13 cellular contexts compared by ENCODE assay signal in genomic region chr2:223820549-223820948, GRCh38. TPM values are rescaled to one million over a fixed set of nuclear protein-coding genes. Genes with fewer than 3 reads are reported as not detected.
DNase-seq lines count a peak whose midpoint lies in the region; ATAC-seq and TF ChIP-seq lines count a peak whose summit lies in the region.
"Had no signal": no experiment of that assay in that cellular context is flagged by ENCODE, and none has a peak within 500 bp of the region (broad histone marks: within the 10 kb centered on the region; RNA-seq: fewer than 3 reads in every experiment).

No MANE protein-coding gene starts in this region.

- peaks cover 50% of the 10 kb centered on the region for H3K4me1 ChIP-seq in PC-9 (replicated peaks; ENCODE audit: insufficient read depth)
- H3K4me1 ChIP-seq: Peyer's patch had no signal

- H3K27ac Mint-ChIP-seq in Calu3 (ENCODE audit: unreplicated experiment) (peak overlapping the region; percentile 10), nephron (peak overlapping the region in 2 of 3 experiments; percentile 10 to 13)
- H3K27ac Mint-ChIP-seq: CD4-positive, alpha-beta T cell; H9 had no signal

- H3K9me3 ChIP-seq in PC-9 (ENCODE audit: insufficient read depth, low read depth), result no peaks in the 10 kb centered on the region
- H3K9me3 ChIP-seq: Peyer's patch had no signal

- intact Hi-C loops in Calu3 (cut with micrococcal nuclease; ENCODE audit: unreplicated experiment) (loop anchor here (2.0 kb wide), 1 partner anchor 14 kb away; no protein-coding TSS in a partner anchor), PC-9 (cut with micrococcal nuclease; ENCODE audit: unreplicated experiment) (no loop called here)

- no peaks in the 10 kb centered on the region for H3K9me3 Mint-ChIP-seq in Calu3 (ENCODE audit: low read depth, unreplicated experiment)
- no peaks in the 10 kb centered on the region for H3K9me3 Mint-ChIP-seq in nephron
- H3K9me3 Mint-ChIP-seq: CD4-positive, alpha-beta T cell; H9 had no signal

- no peaks in the 10 kb centered on the region for H3K27me3 ChIP-seq in PC-9 (ENCODE audit: insufficient read depth, low read depth)
- H3K27me3 ChIP-seq: Peyer's patch had no signal

- H3K36me3 ChIP-seq in PC-9 (ENCODE audit: low read depth), result no peaks in the 10 kb centered on the region
- H3K36me3 ChIP-seq: Peyer's patch had no signal

- CTCF ChIA-PET in Calu3 (lab: Charles Lee) (interaction anchor here (0.6 to 0.9 kb wide), 3 partner anchors 9 to 61 kb away, joined by 3 to 4 read pairs (median 4); no protein-coding TSS in a partner anchor), PC-9 (lab: Charles Lee) (interaction anchor here (1.2 to 1.8 kb wide), 2 partner anchors 22 to 60 kb away, joined by 4 to 5 read pairs; no protein-coding TSS in a partner anchor)

- peak overlapping the region; percentile 24 for H3K4me2 ChIP-seq in PC-9

- POLR2A ChIA-PET in PC-9 (lab: Charles Lee; ENCODE audit: unreplicated experiment), result interaction anchor here (0.6 kb wide), 2 partner anchors 9 to 245 kb away, joined by 3 read pairs; no protein-coding TSS in a partner anchor

- H3K4me1 Mint-ChIP-seq in Calu3 (ENCODE audit: low read depth, unreplicated experiment) (peaks cover 60% of the 10 kb centered on the region), nephron (peaks cover 9% of the 10 kb centered on the region)
- H3K4me1 Mint-ChIP-seq: H9 had no signal

- peak overlapping the region; percentile 13; the same call in 1 of the 2 replicates for H3K27ac ChIP-seq in PC-9
- H3K27ac ChIP-seq: Peyer's patch had no signal

- in situ Hi-C loops in KBM-7 (cut with MboI; ENCODE audit: low pct_unique_long_range_greater_than_20kb, low sequenced_read_pairs), result no loop called here

- ATAC-seq in HG03045 (IDR thresholded peaks at IDR 0.05; ENCODE audit: unreplicated experiment), result no peak

- DNase-seq in Calu3, result no peak
- peak in 1 of 2 experiments; percentile 46 for DNase-seq in PC-9
- DNase-seq in dermis blood vessel endothelial cell, result peak; percentile 53
- DNase-seq in KBM-7, result no peak
- no peak for DNase-seq in SKM-1 (lab: John Stamatoyannopoulos, UW; ENCODE audit: unreplicated experiment)
- no peak for DNase-seq in NCI-H187 (lab: John Stamatoyannopoulos, UW)
- DNase-seq: CD4-positive, alpha-beta T cell; H9; NCI-H1048; Peyer's patch; SIG-M5 had no signal

- H3F3A ChIP-seq in PC-9 (ENCODE audit: insufficient read depth, low read depth), result peaks cover 34% of the 10 kb centered on the region

- BruUV-seq in Calu3 (replicated peaks; lab: Mats Ljungman, UMichigan), result no TSS peak
- no TSS peak for BruUV-seq in PC-9 (replicated peaks; lab: Mats Ljungman, UMichigan)

- H3K36me3 Mint-ChIP-seq in Calu3 (ENCODE audit: insufficient read depth, unreplicated experiment), result peaks cover 39% of the 10 kb centered on the region
- H3K36me3 Mint-ChIP-seq in nephron (ENCODE audit: low read depth), result peaks cover 4% of the 10 kb centered on the region

- TF ChIP-seq CTCF in Calu3 (IDR thresholded peaks at IDR 0.05; ENCODE audit: unreplicated experiment) (no peak), PC-9 (conservative IDR thresholded peaks at IDR 0.05) (no peak), nephron (IDR thresholded peaks at IDR 0.05; ENCODE audit: unreplicated experiment in 3 of 3) (no peak)

- no peaks in the 10 kb centered on the region for H4K20me1 ChIP-seq in PC-9 (ENCODE audit: insufficient read depth)

- H3K4me3 ChIP-seq in PC-9, result no peak overlapping the region
- H3K4me3 ChIP-seq: Peyer's patch had no signal

- no peak overlapping the region for H2AFZ ChIP-seq in PC-9

- H3K27me3 Mint-ChIP-seq in Calu3 (ENCODE audit: unreplicated experiment) (no peaks in the 10 kb centered on the region), nephron (ENCODE audit: low read depth) (no peaks in the 10 kb centered on the region)
- H3K27me3 Mint-ChIP-seq: CD4-positive, alpha-beta T cell had no signal

- H3K79me2 ChIP-seq in PC-9 (ENCODE audit: low read depth), result peaks cover 93% of the 10 kb centered on the region

- H3K4me3 Mint-ChIP-seq in Calu3 (ENCODE audit: low read depth, unreplicated experiment) (no peak overlapping the region), nephron (no peak overlapping the region)
- H3K4me3 Mint-ChIP-seq: CD4-positive, alpha-beta T cell; H9 had no signal

- no peaks in the 10 kb centered on the region for H3K9me2 ChIP-seq in PC-9 (ENCODE audit: insufficient read depth)

RNA-seq across cellular contexts. Expression of gene AP1S3, which starts 16.8 kb away (rescaled TPM):
- total RNA-seq in Calu3 (2022), result 108 and 119 TPM in 2 replicates
- total RNA-seq in PC-9 (2021), result 61.3 and 73.3 TPM in 2 replicates
- 1.2 and 4.4 TPM in 2 replicates for total RNA-seq in dermis blood vessel endothelial cell

Comparison
In these comparisons a context has a peak if more than half of its experiments do, and no peak if none do; other contexts are left out.
1. RNA of gene AP1S3, which starts 16.8 kb away (total RNA-seq): 108 to 119 TPM in Calu3 and 61.3 to 73.3 TPM in PC-9; 1.2 to 4.4 TPM in dermis blood vessel endothelial cell; every median in the first group is over 10 times any median in the second.